In the genomic region with DNA sequence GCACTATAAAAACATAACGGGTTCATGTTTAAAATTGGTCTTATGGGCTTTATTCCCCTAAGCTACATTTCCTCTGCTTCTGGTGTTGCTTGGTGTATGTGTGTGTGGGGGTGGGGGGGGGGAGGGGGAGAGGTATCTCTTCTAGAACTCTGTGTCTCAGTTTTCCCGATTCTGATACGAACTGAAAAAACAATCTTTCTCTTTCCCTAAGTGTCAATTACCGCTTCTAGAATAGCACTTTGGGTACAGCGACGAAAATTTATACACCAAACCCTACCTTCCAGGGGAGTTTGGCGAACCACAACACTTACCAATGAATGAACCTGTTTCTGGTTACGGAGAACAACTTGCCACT, we compare ENCODE assay signal across 8 cellular contexts. TPM values are rescaled to one million over a fixed set of nuclear protein-coding genes. Genes with fewer than 3 reads are reported as not detected.
DNase-seq lines count a peak whose midpoint lies in the region; ATAC-seq, FAIRE-seq and TF ChIP-seq lines count a peak whose summit lies in the region.

No MANE protein-coding gene starts in this region.

- peak overlapping the region; percentile 99 for H3K27ac Mint-ChIP-seq in CD8-positive, alpha-beta T cell

- peaks cover 25% of the 10 kb centered on the region for H3K36me3 Mint-ChIP-seq in CD8-positive, alpha-beta T cell

- POLR2A ChIA-PET in CD8-positive, alpha-beta T cell (lab: Charles Lee), result interaction anchor here (0.6 to 1.9 kb wide), 10 partner anchors 70 to 633 kb away, joined by 3 to 12 read pairs (median 3); a partner anchor contains a TSS
- POLR2A ChIA-PET in endothelial cell of umbilical vein (lab: Charles Lee), result interaction anchor here (0.7 kb wide), 1 partner anchor 11 kb away, joined by 3 read pairs; no protein-coding TSS in a partner anchor

- H3K36me3 ChIP-seq in CD8-positive, alpha-beta T cell (ENCODE audit: insufficient read depth, low read length), result peaks cover 3% of the 10 kb centered on the region
- H3K36me3 ChIP-seq in endothelial cell of umbilical vein (ENCODE audit: control insufficient read depth in 2 of 2, extremely low read depth in 1 of 2, insufficient read depth in 2 of 2, low read length in 2 of 2) (peaks cover 0 to 1% of the 10 kb centered on the region in 2 experiments), osteoblast (ENCODE audit: insufficient read depth, low read length) (peaks cover 21% of the 10 kb centered on the region)

- no peaks in the 10 kb centered on the region for H3K9me3 ChIP-seq in CD8-positive, alpha-beta T cell (ENCODE audit: low read length)
- H3K9me3 ChIP-seq in endothelial cell of umbilical vein (replicated peaks; ENCODE audit: control insufficient read depth, insufficient read depth, low read length) (no peaks in the 10 kb centered on the region), osteoblast (ENCODE audit: low read depth, low read length) (no peaks in the 10 kb centered on the region)

- no TSS peak for BruUV-seq in endothelial cell of umbilical vein (replicated peaks; lab: Mats Ljungman, UMichigan)

- H3K4me3 Mint-ChIP-seq in CD8-positive, alpha-beta T cell, result peak overlapping the region; percentile 100

- peaks cover 35% of the 10 kb centered on the region for H3K4me1 ChIP-seq in CD8-positive, alpha-beta T cell (ENCODE audit: insufficient read depth, low read length)
- H3K4me1 ChIP-seq in endothelial cell of umbilical vein (ENCODE audit: control insufficient read depth, extremely low read depth, insufficient read depth, low read length) (peaks cover 10% of the 10 kb centered on the region), osteoblast (ENCODE audit: insufficient read depth, low read length) (peaks cover 25% of the 10 kb centered on the region)

- dilution Hi-C loops in endothelial cell of umbilical vein (cut with MboI; ENCODE audit: extremely low pct_ligation_motif_present, low sequenced_read_pairs), result no loop called here

- no peaks in the 10 kb centered on the region for H3K27me3 ChIP-seq in CD8-positive, alpha-beta T cell (ENCODE audit: insufficient read depth, low read length)
- no peaks in the 10 kb centered on the region for H3K27me3 ChIP-seq in endothelial cell of umbilical vein (ENCODE audit: control insufficient read depth in 2 of 2, insufficient read depth in 2 of 2, low read length in 2 of 2)
- no peaks in the 10 kb centered on the region for H3K27me3 ChIP-seq in osteoblast (ENCODE audit: insufficient read depth, low read length)

- peaks cover 45% of the 10 kb centered on the region for H3K4me1 Mint-ChIP-seq in CD8-positive, alpha-beta T cell (ENCODE audit: low read depth)

- FAIRE-seq in endothelial cell of umbilical vein (lab: Jason Lieb, UNC), result no peak

- no peaks in the 10 kb centered on the region for H3K27me3 Mint-ChIP-seq in CD8-positive, alpha-beta T cell (ENCODE audit: low read depth)

- H2AFZ ChIP-seq in endothelial cell of umbilical vein (ENCODE audit: low read depth, low read length) (peak overlapping the region; percentile 55), osteoblast (ENCODE audit: low read length) (peak overlapping the region; percentile 99)

- TF ChIP-seq POLR2A in endothelial cell of umbilical vein (IDR thresholded peaks at IDR 0.05; ENCODE audit: low read depth, low read length), result no peak

- H3K9me3 Mint-ChIP-seq in CD8-positive, alpha-beta T cell, result no peaks in the 10 kb centered on the region

- no peak for TF ChIP-seq CTCF in CD8-positive, alpha-beta T cell (IDR thresholded peaks at IDR 0.05)
- no peak for TF ChIP-seq CTCF in endothelial cell of umbilical vein (IDR thresholded peaks at IDR 0.05; ENCODE audit: extremely low read depth in 1 of 2, insufficient read depth in 1 of 2, low read depth in 1 of 2, low read length in 2 of 2)
- TF ChIP-seq CTCF in osteoblast (IDR thresholded peaks at IDR 0.05; ENCODE audit: extremely low read depth, low read depth, low read length), result no peak

- no peak for DNase-seq in CD8-positive, alpha-beta T cell
- DNase-seq in endothelial cell of umbilical vein (ENCODE audit: low read depth, low spot score) (no peak), osteoblast (ENCODE audit: insufficient read length, low spot score, missing footprints) (no peak), DMS79 (lab: John Stamatoyannopoulos, UW) (no peak), HuH-7 (ENCODE audit: low spot score) (no peak)

- peak overlapping the region; percentile 88 for H3K27ac ChIP-seq in CD8-positive, alpha-beta T cell (ENCODE audit: low read depth, low read length)
- H3K27ac ChIP-seq in endothelial cell of umbilical vein (ENCODE audit: insufficient read depth, low read depth, low read length) (peak overlapping the region; percentile 56), osteoblast (ENCODE audit: low read depth, low read length) (peak overlapping the region; percentile 87)

- peaks cover 34% of the 10 kb centered on the region for H3K79me2 ChIP-seq in endothelial cell of umbilical vein (ENCODE audit: control insufficient read depth, insufficient read depth, low read length)
- peaks cover 52% of the 10 kb centered on the region for H3K79me2 ChIP-seq in osteoblast (ENCODE audit: insufficient read depth, low read length)

- H3K4me2 ChIP-seq in endothelial cell of umbilical vein (ENCODE audit: insufficient read depth, low read length) (peak overlapping the region; percentile 87), osteoblast (ENCODE audit: insufficient read depth, low read length) (peak overlapping the region; percentile 98)

- peak overlapping the region; percentile 89 for H3K4me3 ChIP-seq in CD8-positive, alpha-beta T cell (ENCODE audit: low read depth, low read length)
- peak overlapping the region; percentile 9 to 88 (median 68) for H3K4me3 ChIP-seq in endothelial cell of umbilical vein (replicated peaks in 1 of 3; ENCODE audit: insufficient read depth in 1 of 3, low read depth in 1 of 3, low read length in 3 of 3)
- H3K4me3 ChIP-seq in osteoblast (ENCODE audit: insufficient read depth, low read length), result peak overlapping the region; percentile 92

- intact Hi-C loops in CD8-positive, alpha-beta T cell (cut with DNase I, micrococcal nuclease), result loop anchor here (5.0 to 10.0 kb wide), 7 partner anchors 155 to 2003 kb away; a partner anchor contains a TSS
- intact Hi-C loops in endothelial cell of umbilical vein (cut with micrococcal nuclease), result no loop called here

- no peaks in the 10 kb centered on the region for H3K9me1 ChIP-seq in endothelial cell of umbilical vein (replicated peaks; ENCODE audit: control insufficient read depth, extremely low read depth, insufficient read depth, low read length)

- H4K20me1 ChIP-seq in endothelial cell of umbilical vein (replicated peaks; ENCODE audit: control insufficient read depth, extremely low read depth, insufficient read depth, low read length) (no peaks in the 10 kb centered on the region), osteoblast (ENCODE audit: insufficient read depth, low read length) (no peaks in the 10 kb centered on the region)

- H3K9ac ChIP-seq in endothelial cell of umbilical vein (replicated peaks; ENCODE audit: extremely low read depth, insufficient read depth, low read length), result peak overlapping the region; percentile 88

- no peak for ATAC-seq in CD8-positive, alpha-beta T cell
- ATAC-seq in GM21737 (IDR thresholded peaks at IDR 0.05; ENCODE audit: unreplicated experiment) (no peak), HG02852 (IDR thresholded peaks at IDR 0.05; ENCODE audit: unreplicated experiment) (no peak)

- CTCF ChIA-PET in CD8-positive, alpha-beta T cell (lab: Charles Lee), result interaction anchor here (1.0 kb wide), 1 partner anchor 261 kb away, joined by 3 read pairs; no protein-coding TSS in a partner anchor
- CTCF ChIA-PET in endothelial cell of umbilical vein (lab: Charles Lee), result interaction anchor here (0.9 kb wide), 1 partner anchor 9 kb away, joined by 3 read pairs; no protein-coding TSS in a partner anchor

TF ChIP-seq in PFSK-1, 5 proteins besides CTCF, POLR2A, EP300 and RAD21 (continues in another document):
- TF ChIP-seq FOXP2 (optimal IDR thresholded peaks at IDR 0.05; ENCODE audit: borderline replicate concordance, extremely low read depth, extremely low read length, insufficient read depth) (no peak), POLR2AphosphoS5 (IDR thresholded peaks at IDR 0.05; ENCODE audit: low read depth, low read length) (no peak)

TF ChIP-seq in endothelial cell of umbilical vein, 7 proteins besides CTCF, POLR2A, EP300 and RAD21:
- TF ChIP-seq, protein P1, sequence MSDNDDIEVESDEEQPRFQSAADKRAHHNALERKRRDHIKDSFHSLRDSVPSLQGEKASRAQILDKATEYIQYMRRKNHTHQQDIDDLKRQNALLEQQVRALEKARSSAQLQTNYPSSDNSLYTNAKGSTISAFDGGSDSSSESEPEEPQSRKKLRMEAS (IDR thresholded peaks at IDR 0.05; ENCODE audit: insufficient read depth, insufficient read length), result no peak
- TF ChIP-seq FOS (IDR thresholded peaks at IDR 0.05; ENCODE audit: borderline replicate concordance, insufficient read depth, low read length) (no peak), GATA2 (IDR thresholded peaks at IDR 0.05; ENCODE audit: insufficient read depth, insufficient read length, low read depth, low read length) (no peak), POLR2AphosphoS5 (IDR thresholded peaks at IDR 0.05; ENCODE audit: insufficient read depth, low read depth, low read length) (no peak)

RNA-seq across cellular contexts. Expression of a gene that starts 0.6 kb away (rescaled TPM):
- total RNA-seq in CD8-positive, alpha-beta T cell, result 10 to 100 TPM; 38.6 to 46.6 TPM
- polyA plus RNA-seq in PFSK-1 (2012; ENCODE audit: insufficient read length, low read depth), result 19.0 TPM
- 35.1 and 39.6 TPM in 2 replicates for total RNA-seq in endothelial cell of umbilical vein
- 12.5 and 15.4 TPM in 2 replicates for polyA plus RNA-seq in endothelial cell of umbilical vein
- polyA plus RNA-seq in endothelial cell of umbilical vein (2011; cell fraction: cytosol; rRNA removed), result 13.1 and 13.8 TPM in 2 replicates
- polyA plus RNA-seq in endothelial cell of umbilical vein (2011; cell fraction: nucleus; rRNA removed), result 33.6 and 39.7 TPM in 2 replicates
- polyA plus RNA-seq in endothelial cell of umbilical vein (2012), result 23.2 and 29.1 TPM in 2 replicates
- 55.8 and 62.2 TPM in 2 replicates for polyA minus RNA-seq in endothelial cell of umbilical vein
- polyA minus RNA-seq in endothelial cell of umbilical vein (2011; cell fraction: cytosol; rRNA and poly(A)+ RNA removed), result 145 TPM
- polyA minus RNA-seq in endothelial cell of umbilical vein (2011; cell fraction: nucleus; rRNA and poly(A)+ RNA removed), result 38.5 and 63.1 TPM in 2 replicates
- 25.3 and 27.1 TPM in 2 replicates for total RNA-seq in osteoblast
